ENCODE assay signal across 7 cellular contexts in genomic region chr1:224013626-224014327, GRCh38.
DNase-seq lines count a peak whose midpoint lies in the region; ATAC-seq, FAIRE-seq and TF ChIP-seq lines count a peak whose summit lies in the region.
"Not testable (repeated sequence)": the region's sequence is repeated elsewhere in the genome, so short reads cannot be mapped to it uniquely, and the experiment has no call there.

No MANE protein-coding gene starts in this region.

- not testable (repeated sequence) for H3K4me3 ChIP-seq in Panc1 (ENCODE audit: low read depth in 2 of 2, low read length in 2 of 2); K562; upper lobe of left lung
- peak overlapping the region; percentile 35 for H3K4me3 ChIP-seq in mesendoderm (ENCODE audit: low read length)

- H4K5ac ChIP-seq in mesendoderm (ENCODE audit: low read length), result not testable (repeated sequence)

- H4K8ac ChIP-seq in mesendoderm (ENCODE audit: low read depth, low read length), result not testable (repeated sequence)

- WGBS in K562 (ENCODE audit: insufficient coverage, low coverage, missing lambda C conversion rate), result 74% methylated on average over 28 of the region's 28 CpGs
- 96% methylated on average over 16 of the region's 28 CpGs for WGBS in mesendoderm (ENCODE audit: extremely low coverage, insufficient coverage, low lambda C conversion rate)
- 83 to 85% methylated on average over 27 to 28 of the region's 28 CpGs for WGBS in upper lobe of left lung, 2 donors

- not testable (repeated sequence) for H3K9me3 ChIP-seq in Panc1 (ENCODE audit: control insufficient read depth, insufficient read depth, low read depth, low read length); upper lobe of left lung
- H3K9me3 ChIP-seq in K562 (replicated peaks; ENCODE audit: control insufficient read depth, insufficient read depth, low read depth, low read length), result peaks cover 24% of the 10 kb centered on the region

- TF ChIP-seq CTCF in Panc1 (IDR thresholded peaks at IDR 0.05); K562 (IDR thresholded peaks at IDR 0.05 in 2 of 3, conservative IDR thresholded peaks at IDR 0.05 in 1 of 3; ENCODE audit: insufficient read depth in 2 of 3, low read depth in 1 of 3, low read length in 3 of 3); upper lobe of left lung (IDR thresholded peaks at IDR 0.05): not testable (repeated sequence)

- intact Hi-C loops in Panc1 (cut with micrococcal nuclease; ENCODE audit: unreplicated experiment); K562 (cut with micrococcal nuclease): not testable (repeated sequence)

- not testable (repeated sequence) for H3K9ac ChIP-seq in K562 (ENCODE audit: insufficient read depth in 1 of 2, low read depth in 2 of 2, low read length in 2 of 2); mesendoderm (ENCODE audit: low read length)

- H3K23ac ChIP-seq in mesendoderm (ENCODE audit: low read length), result not testable (repeated sequence)

- H2AK5ac ChIP-seq in mesendoderm (ENCODE audit: low read length), result not testable (repeated sequence)

- H3K4me1 ChIP-seq in Panc1 (ENCODE audit: control insufficient read depth, insufficient read depth, low read length); K562 (replicated peaks in 1 of 2; ENCODE audit: control insufficient read depth in 2 of 2, insufficient read depth in 2 of 2, low read length in 2 of 2); mesendoderm (ENCODE audit: control insufficient read depth, low read depth, low read length); upper lobe of left lung: not testable (repeated sequence)

- DNase-seq in Caki2 (ENCODE audit: low read depth), result peak; percentile 18
- DNase-seq in HT1080 (ENCODE audit: low read depth), result peak; percentile 35
- DNase-seq in Panc1 (ENCODE audit: low read depth, low spot score); K562 (ENCODE audit: extremely low read depth in 1 of 4, low spot score in 3 of 4); upper lobe of left lung: not testable (repeated sequence)
- peak; percentile 1 for DNase-seq in fibroblast of gingiva (ENCODE audit: low read depth)
- peak; percentile 33 for DNase-seq in mesendoderm

- ATAC-seq in Panc1, K562: not testable (repeated sequence)
- ATAC-seq in upper lobe of left lung (ENCODE audit: low FRiP score in 2 of 2), result peak; percentile 24 to 65

- H2BK15ac ChIP-seq in mesendoderm (replicated peaks; ENCODE audit: low read depth), result not testable (repeated sequence)

- not testable (repeated sequence) for TF ChIP-seq EP300 in K562 (IDR thresholded peaks at IDR 0.05; ENCODE audit: low read length); upper lobe of left lung (IDR thresholded peaks at IDR 0.05)

- H3K4ac ChIP-seq in mesendoderm (ENCODE audit: low read depth, low read length), result not testable (repeated sequence)

- not testable (repeated sequence) for H3K27ac ChIP-seq in Panc1 (ENCODE audit: low read length); K562 (ENCODE audit: extremely low read depth, low read depth, low read length); mesendoderm (ENCODE audit: low read depth, low read length); upper lobe of left lung

- not testable (repeated sequence) for H3K18ac ChIP-seq in mesendoderm (ENCODE audit: low read length)

- H3K4me2 ChIP-seq in K562 (ENCODE audit: insufficient read depth, low read length); mesendoderm (ENCODE audit: low read length): not testable (repeated sequence)

- TF ChIP-seq POLR2A in K562 (conservative IDR thresholded peaks at IDR 0.05); upper lobe of left lung (IDR thresholded peaks at IDR 0.05): not testable (repeated sequence)

- BruUV-seq in Panc1 (replicated peaks; lab: Mats Ljungman, UMichigan), result TSS peak; percentile 71
- BruUV-seq in K562 (replicated peaks; lab: Mats Ljungman, UMichigan), result not testable (repeated sequence)

- CTCF ChIA-PET in Panc1 (lab: Charles Lee), result not testable (repeated sequence)
- CTCF ChIA-PET in K562 (lab: Yijun Ruan, JAX; ENCODE audit: low intra/inter-chr PET ratio), result interaction anchor here (0.7 kb wide), 1 partner anchor 401 kb away, joined by 3 read pairs; no protein-coding TSS in a partner anchor

- H2BK5ac ChIP-seq in mesendoderm (ENCODE audit: low read length), result not testable (repeated sequence)

- not testable (repeated sequence) for H4K20me1 ChIP-seq in K562 (replicated peaks; ENCODE audit: control insufficient read depth, insufficient read depth, low read length)

- not testable (repeated sequence) for H2AFZ ChIP-seq in K562 (ENCODE audit: low read depth, low read length)

- not testable (repeated sequence) for H3K27me3 ChIP-seq in Panc1 (ENCODE audit: control insufficient read depth, insufficient read depth, low read length); K562 (ENCODE audit: control insufficient read depth in 2 of 2, insufficient read depth in 2 of 2, low read length in 2 of 2); mesendoderm (ENCODE audit: insufficient read depth, low read length, poor library complexity); upper lobe of left lung

- in situ Hi-C loops in Caki2 (cut with HindIII; ENCODE audit: low pct_unique_long_range_greater_than_20kb, low sequenced_read_pairs); Panc1 (cut with HindIII; ENCODE audit: low pct_unique_long_range_greater_than_20kb, low sequenced_read_pairs); K562 (cut with MboI): not testable (repeated sequence)

- not testable (repeated sequence) for H2BK120ac ChIP-seq in mesendoderm (ENCODE audit: low read depth, low read length)

- not testable (repeated sequence) for H3K79me1 ChIP-seq in mesendoderm (ENCODE audit: low read length)

- H3K79me2 ChIP-seq in K562 (ENCODE audit: control insufficient read depth, insufficient read depth, low read length); mesendoderm (ENCODE audit: control insufficient read depth, insufficient read depth, low read length): not testable (repeated sequence)

- TF ChIP-seq RAD21 in K562 (CRISPR knock-in tag; conservative IDR thresholded peaks at IDR 0.05 in 1 of 2, IDR thresholded peaks at IDR 0.05 in 1 of 2), result not testable (repeated sequence)

- H3K56ac ChIP-seq in mesendoderm (ENCODE audit: low read length), result not testable (repeated sequence)

- POLR2A ChIA-PET in Panc1 (lab: Charles Lee); K562 (lab: Yijun Ruan, JAX): not testable (repeated sequence)

- not testable (repeated sequence) for H3K9me1 ChIP-seq in K562 (ENCODE audit: control insufficient read depth, insufficient read depth, low read length)

- H3K36me3 ChIP-seq in Panc1 (ENCODE audit: control insufficient read depth, insufficient read depth, low read length); K562 (ENCODE audit: control insufficient read depth, insufficient read depth, low read length); mesendoderm (ENCODE audit: control insufficient read depth, insufficient read depth, low read length); upper lobe of left lung: not testable (repeated sequence)

- not testable (repeated sequence) for FAIRE-seq in K562 (lab: Jason Lieb, UNC)

TF ChIP-seq in K562, 482 proteins besides CTCF, POLR2A, EP300 and RAD21:
- TF ChIP-seq SOX6 (IDR thresholded peaks at IDR 0.05) (0 out of 2 replicates have a peak, but pooled peaks have one; percentile 24), TARDBP (IDR thresholded peaks at IDR 0.05) (peak; percentile 84), POLR2B (IDR thresholded peaks at IDR 0.05; ENCODE audit: low read depth, partially characterized antibody) (peak; percentile 37), STAT5A (IDR thresholded peaks at IDR 0.05; ENCODE audit: borderline replicate concordance, low read length) (peak; percentile 51; the same call in 1 of the 2 replicates), TRIM25 (IDR thresholded peaks at IDR 0.05; ENCODE audit: borderline replicate concordance) (0 out of 2 replicates have a peak, but pooled peaks have one; percentile 33), HBP1 (CRISPR knock-in tag; IDR thresholded peaks at IDR 0.05) (peak; percentile 45; the same call in 1 of the 2 replicates)
